1 cellular context compared by ENCODE assay signal in the genomic region with DNA sequence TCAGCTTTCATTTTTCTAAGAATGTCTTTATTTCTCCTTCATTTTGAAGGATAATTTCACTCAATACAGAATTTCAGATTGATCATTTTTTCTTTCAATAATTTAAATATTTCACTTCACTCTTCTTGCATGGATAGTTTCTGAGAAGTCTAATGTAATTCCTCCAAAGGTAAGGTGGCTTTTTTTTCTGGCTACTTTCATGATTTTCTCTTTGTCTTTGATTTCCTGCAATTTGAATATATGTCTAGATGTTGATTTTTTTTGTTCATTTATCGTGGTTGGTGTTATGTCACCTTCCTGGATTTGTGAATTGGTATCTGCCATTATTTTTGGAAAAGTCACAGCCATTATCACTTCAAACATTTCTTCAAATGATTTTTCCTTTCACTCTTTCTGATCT.
TF ChIP-seq lines count a peak whose summit lies in the region.

No MANE protein-coding gene starts in this region.

TF ChIP-seq in HepG2, 621 proteins besides CTCF, POLR2A, EP300 and RAD21:
- no peak for TF ChIP-seq ATM (IDR thresholded peaks at IDR 0.05; ENCODE audit: borderline replicate concordance)
- no peak for TF ChIP-seq SOX6 (IDR thresholded peaks at IDR 0.05)
- TF ChIP-seq SOX6 (CRISPR knock-in tag; IDR thresholded peaks at IDR 0.05), result no peak
- no peak for TF ChIP-seq ZNF737 (CRISPR knock-in tag; IDR thresholded peaks at IDR 0.05; ENCODE audit: borderline replicate concordance)
- TF ChIP-seq, protein P1, sequence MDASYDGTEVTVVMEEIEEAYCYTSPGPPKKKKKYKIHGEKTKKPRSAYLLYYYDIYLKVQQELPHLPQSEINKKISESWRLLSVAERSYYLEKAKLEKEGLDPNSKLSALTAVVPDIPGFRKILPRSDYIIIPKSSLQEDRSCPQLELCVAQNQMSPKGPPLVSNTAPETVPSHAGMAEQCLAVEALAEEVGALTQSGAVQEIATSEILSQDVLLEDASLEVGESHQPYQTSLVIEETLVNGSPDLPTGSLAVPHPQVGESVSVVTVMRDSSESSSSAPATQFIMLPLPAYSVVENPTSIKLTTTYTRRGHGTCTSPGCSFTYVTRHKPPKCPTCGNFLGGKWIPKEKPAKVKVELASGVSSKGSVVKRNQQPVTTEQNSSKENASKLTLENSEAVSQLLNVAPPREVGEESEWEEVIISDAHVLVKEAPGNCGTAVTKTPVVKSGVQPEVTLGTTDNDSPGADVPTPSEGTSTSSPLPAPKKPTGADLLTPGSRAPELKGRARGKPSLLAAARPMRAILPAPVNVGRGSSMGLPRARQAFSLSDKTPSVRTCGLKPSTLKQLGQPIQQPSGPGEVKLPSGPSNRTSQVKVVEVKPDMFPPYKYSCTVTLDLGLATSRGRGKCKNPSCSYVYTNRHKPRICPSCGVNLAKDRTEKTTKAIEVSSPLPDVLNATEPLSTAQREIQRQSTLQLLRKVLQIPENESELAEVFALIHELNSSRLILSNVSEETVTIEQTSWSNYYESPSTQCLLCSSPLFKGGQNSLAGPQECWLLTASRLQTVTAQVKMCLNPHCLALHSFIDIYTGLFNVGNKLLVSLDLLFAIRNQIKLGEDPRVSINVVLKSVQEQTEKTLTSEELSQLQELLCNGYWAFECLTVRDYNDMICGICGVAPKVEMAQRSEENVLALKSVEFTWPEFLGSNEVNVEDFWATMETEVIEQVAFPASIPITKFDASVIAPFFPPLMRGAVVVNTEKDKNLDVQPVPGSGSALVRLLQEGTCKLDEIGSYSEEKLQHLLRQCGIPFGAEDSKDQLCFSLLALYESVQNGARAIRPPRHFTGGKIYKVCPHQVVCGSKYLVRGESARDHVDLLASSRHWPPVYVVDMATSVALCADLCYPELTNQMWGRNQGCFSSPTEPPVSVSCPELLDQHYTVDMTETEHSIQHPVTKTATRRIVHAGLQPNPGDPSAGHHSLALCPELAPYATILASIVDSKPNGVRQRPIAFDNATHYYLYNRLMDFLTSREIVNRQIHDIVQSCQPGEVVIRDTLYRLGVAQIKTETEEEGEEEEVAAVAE (CRISPR knock-in tag; IDR thresholded peaks at IDR 0.05; ENCODE audit: borderline replicate concordance), result no peak
- no peak for TF ChIP-seq SAP130 (CRISPR knock-in tag; IDR thresholded peaks at IDR 0.05; ENCODE audit: low read depth)
- TF ChIP-seq, protein P2, sequence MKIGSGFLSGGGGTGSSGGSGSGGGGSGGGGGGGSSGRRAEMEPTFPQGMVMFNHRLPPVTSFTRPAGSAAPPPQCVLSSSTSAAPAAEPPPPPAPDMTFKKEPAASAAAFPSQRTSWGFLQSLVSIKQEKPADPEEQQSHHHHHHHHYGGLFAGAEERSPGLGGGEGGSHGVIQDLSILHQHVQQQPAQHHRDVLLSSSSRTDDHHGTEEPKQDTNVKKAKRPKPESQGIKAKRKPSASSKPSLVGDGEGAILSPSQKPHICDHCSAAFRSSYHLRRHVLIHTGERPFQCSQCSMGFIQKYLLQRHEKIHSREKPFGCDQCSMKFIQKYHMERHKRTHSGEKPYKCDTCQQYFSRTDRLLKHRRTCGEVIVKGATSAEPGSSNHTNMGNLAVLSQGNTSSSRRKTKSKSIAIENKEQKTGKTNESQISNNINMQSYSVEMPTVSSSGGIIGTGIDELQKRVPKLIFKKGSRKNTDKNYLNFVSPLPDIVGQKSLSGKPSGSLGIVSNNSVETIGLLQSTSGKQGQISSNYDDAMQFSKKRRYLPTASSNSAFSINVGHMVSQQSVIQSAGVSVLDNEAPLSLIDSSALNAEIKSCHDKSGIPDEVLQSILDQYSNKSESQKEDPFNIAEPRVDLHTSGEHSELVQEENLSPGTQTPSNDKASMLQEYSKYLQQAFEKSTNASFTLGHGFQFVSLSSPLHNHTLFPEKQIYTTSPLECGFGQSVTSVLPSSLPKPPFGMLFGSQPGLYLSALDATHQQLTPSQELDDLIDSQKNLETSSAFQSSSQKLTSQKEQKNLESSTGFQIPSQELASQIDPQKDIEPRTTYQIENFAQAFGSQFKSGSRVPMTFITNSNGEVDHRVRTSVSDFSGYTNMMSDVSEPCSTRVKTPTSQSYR (CRISPR knock-in tag; IDR thresholded peaks at IDR 0.05; ENCODE audit: borderline replicate concordance), result no peak
- TF ChIP-seq ZNF644 (CRISPR knock-in tag; IDR thresholded peaks at IDR 0.05; ENCODE audit: low read depth), result no peak
- TF ChIP-seq, protein P3, sequence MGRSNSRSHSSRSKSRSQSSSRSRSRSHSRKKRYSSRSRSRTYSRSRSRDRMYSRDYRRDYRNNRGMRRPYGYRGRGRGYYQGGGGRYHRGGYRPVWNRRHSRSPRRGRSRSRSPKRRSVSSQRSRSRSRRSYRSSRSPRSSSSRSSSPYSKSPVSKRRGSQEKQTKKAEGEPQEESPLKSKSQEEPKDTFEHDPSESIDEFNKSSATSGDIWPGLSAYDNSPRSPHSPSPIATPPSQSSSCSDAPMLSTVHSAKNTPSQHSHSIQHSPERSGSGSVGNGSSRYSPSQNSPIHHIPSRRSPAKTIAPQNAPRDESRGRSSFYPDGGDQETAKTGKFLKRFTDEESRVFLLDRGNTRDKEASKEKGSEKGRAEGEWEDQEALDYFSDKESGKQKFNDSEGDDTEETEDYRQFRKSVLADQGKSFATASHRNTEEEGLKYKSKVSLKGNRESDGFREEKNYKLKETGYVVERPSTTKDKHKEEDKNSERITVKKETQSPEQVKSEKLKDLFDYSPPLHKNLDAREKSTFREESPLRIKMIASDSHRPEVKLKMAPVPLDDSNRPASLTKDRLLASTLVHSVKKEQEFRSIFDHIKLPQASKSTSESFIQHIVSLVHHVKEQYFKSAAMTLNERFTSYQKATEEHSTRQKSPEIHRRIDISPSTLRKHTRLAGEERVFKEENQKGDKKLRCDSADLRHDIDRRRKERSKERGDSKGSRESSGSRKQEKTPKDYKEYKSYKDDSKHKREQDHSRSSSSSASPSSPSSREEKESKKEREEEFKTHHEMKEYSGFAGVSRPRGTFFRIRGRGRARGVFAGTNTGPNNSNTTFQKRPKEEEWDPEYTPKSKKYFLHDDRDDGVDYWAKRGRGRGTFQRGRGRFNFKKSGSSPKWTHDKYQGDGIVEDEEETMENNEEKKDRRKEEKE (IDR thresholded peaks at IDR 0.05), result no peak
- TF ChIP-seq ZNF816 (CRISPR knock-in tag; IDR thresholded peaks at IDR 0.05; ENCODE audit: borderline replicate concordance), result no peak
- no peak for TF ChIP-seq HNF4A (CRISPR knock-in tag; IDR thresholded peaks at IDR 0.05)
- TF ChIP-seq, protein P4, sequence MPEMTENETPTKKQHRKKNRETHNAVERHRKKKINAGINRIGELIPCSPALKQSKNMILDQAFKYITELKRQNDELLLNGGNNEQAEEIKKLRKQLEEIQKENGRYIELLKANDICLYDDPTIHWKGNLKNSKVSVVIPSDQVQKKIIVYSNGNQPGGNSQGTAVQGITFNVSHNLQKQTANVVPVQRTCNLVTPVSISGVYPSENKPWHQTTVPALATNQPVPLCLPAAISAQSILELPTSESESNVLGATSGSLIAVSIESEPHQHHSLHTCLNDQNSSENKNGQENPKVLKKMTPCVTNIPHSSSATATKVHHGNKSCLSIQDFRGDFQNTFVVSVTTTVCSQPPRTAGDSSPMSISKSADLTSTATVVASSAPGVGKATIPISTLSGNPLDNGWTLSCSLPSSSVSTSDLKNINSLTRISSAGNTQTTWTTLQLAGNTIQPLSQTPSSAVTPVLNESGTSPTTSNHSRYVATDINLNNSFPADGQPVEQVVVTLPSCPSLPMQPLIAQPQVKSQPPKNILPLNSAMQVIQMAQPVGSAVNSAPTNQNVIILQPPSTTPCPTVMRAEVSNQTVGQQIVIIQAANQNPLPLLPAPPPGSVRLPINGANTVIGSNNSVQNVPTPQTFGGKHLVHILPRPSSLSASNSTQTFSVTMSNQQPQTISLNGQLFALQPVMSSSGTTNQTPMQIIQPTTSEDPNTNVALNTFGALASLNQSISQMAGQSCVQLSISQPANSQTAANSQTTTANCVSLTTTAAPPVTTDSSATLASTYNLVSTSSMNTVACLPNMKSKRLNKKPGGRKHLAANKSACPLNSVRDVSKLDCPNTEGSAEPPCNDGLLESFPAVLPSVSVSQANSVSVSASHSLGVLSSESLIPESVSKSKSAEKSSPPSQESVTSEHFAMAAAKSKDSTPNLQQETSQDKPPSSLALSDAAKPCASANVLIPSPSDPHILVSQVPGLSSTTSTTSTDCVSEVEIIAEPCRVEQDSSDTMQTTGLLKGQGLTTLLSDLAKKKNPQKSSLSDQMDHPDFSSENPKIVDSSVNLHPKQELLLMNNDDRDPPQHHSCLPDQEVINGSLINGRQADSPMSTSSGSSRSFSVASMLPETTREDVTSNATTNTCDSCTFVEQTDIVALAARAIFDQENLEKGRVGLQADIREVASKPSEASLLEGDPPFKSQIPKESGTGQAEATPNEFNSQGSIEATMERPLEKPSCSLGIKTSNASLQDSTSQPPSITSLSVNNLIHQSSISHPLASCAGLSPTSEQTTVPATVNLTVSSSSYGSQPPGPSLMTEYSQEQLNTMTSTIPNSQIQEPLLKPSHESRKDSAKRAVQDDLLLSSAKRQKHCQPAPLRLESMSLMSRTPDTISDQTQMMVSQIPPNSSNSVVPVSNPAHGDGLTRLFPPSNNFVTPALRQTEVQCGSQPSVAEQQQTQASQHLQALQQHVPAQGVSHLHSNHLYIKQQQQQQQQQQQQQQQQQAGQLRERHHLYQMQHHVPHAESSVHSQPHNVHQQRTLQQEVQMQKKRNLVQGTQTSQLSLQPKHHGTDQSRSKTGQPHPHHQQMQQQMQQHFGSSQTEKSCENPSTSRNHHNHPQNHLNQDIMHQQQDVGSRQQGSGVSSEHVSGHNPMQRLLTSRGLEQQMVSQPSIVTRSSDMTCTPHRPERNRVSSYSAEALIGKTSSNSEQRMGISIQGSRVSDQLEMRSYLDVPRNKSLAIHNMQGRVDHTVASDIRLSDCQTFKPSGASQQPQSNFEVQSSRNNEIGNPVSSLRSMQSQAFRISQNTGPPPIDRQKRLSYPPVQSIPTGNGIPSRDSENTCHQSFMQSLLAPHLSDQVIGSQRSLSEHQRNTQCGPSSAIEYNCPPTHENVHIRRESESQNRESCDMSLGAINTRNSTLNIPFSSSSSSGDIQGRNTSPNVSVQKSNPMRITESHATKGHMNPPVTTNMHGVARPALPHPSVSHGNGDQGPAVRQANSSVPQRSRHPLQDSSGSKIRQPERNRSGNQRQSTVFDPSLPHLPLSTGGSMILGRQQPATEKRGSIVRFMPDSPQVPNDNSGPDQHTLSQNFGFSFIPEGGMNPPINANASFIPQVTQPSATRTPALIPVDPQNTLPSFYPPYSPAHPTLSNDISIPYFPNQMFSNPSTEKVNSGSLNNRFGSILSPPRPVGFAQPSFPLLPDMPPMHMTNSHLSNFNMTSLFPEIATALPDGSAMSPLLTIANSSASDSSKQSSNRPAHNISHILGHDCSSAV (CRISPR knock-in tag; IDR thresholded peaks at IDR 0.05; ENCODE audit: borderline replicate concordance), result no peak
- TF ChIP-seq, protein P5, sequence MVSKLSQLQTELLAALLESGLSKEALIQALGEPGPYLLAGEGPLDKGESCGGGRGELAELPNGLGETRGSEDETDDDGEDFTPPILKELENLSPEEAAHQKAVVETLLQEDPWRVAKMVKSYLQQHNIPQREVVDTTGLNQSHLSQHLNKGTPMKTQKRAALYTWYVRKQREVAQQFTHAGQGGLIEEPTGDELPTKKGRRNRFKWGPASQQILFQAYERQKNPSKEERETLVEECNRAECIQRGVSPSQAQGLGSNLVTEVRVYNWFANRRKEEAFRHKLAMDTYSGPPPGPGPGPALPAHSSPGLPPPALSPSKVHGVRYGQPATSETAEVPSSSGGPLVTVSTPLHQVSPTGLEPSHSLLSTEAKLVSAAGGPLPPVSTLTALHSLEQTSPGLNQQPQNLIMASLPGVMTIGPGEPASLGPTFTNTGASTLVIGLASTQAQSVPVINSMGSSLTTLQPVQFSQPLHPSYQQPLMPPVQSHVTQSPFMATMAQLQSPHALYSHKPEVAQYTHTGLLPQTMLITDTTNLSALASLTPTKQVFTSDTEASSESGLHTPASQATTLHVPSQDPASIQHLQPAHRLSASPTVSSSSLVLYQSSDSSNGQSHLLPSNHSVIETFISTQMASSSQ (IDR thresholded peaks at IDR 0.05; ENCODE audit: low read depth), result no peak
- TF ChIP-seq, protein P5 (CRISPR knock-in tag; IDR thresholded peaks at IDR 0.05; ENCODE audit: borderline replicate concordance), result no peak
- no peak for TF ChIP-seq ZNF839 (CRISPR knock-in tag; IDR thresholded peaks at IDR 0.05; ENCODE audit: borderline replicate concordance)
- TF ChIP-seq, protein P6, sequence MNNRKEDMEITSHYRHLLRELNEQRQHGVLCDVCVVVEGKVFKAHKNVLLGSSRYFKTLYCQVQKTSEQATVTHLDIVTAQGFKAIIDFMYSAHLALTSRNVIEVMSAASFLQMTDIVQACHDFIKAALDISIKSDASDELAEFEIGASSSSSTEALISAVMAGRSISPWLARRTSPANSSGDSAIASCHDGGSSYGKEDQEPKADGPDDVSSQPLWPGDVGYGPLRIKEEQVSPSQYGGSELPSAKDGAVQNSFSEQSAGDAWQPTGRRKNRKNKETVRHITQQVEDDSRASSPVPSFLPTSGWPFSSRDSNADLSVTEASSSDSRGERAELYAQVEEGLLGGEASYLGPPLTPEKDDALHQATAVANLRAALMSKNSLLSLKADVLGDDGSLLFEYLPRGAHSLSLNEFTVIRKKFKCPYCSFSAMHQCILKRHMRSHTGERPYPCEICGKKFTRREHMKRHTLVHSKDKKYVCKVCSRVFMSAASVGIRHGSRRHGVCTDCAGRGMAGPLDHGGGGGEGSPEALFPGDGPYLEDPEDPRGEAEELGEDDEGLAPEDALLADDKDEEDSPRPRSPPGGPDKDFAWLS (CRISPR knock-in tag; IDR thresholded peaks at IDR 0.05; ENCODE audit: borderline replicate concordance), result no peak
